ENCODE assay signal across 3 cellular contexts in genomic region chr10:7150349-7150748, GRCh38.
"Had no signal": no experiment of that assay in that cellular context is flagged by ENCODE, and none has a peak within 500 bp of the region (broad histone marks: within the 10 kb centered on the region; RNA-seq: fewer than 3 reads in every experiment).

No MANE protein-coding gene starts in this region.

- DNase-seq: GDM1, GF-D8 had no signal

- ATAC-seq: GM12878 had no signal

- H3K4me3 ChIP-seq: GM12878 had no signal
